Comparison of ENCODE assay signal across 31 cellular contexts in the genomic region with DNA sequence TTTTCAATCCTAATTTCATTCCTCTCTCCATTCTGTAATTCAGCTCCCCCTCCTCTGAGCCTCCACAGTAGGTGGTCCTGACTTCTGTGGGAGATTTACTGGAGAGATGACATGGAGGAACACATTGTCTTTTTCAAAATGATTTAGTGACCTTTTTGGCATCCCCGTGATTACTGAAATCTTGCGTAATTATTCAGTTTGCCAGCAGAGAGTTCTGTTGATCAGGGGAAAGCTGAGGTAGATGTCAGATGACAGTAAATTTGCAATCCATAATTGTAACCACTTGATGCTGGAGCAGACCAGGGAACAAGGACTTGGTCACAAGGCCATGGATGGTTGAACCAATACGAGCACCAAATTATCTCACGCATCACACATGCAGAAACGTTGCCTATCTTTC.
"Had no signal": no experiment of that assay in that cellular context is flagged by ENCODE, and none has a peak within 500 bp of the region (broad histone marks: within the 10 kb centered on the region; RNA-seq: fewer than 3 reads in every experiment).

No MANE protein-coding gene starts in this region.

- H3K4me3 Mint-ChIP-seq: activated CD4-positive, alpha-beta T cell treated with anti-CD3 and anti-CD28 coated beads for 36 hours; activated CD4-positive, alpha-beta T cell treated with anti-CD3 and anti-CD28 coated beads, Interleukin-2, amount 10 ng/mL, durations not matched to agents 7 days and 5 days; activated CD8-positive, alpha-beta T cell treated with anti-CD3 and anti-CD28 coated beads, Interleukin-2, amount 10 ng/mL, durations not matched to agents 7 days and 5 days; activated naive CD4-positive, alpha-beta T cell treated with anti-CD3 and anti-CD28 coated beads, Interleukin-2, amount 50 U/mL, for 24 hours; activated naive CD8-positive, alpha-beta T cell treated with anti-CD3 and anti-CD28 coated beads, Interleukin-2, amount 10 ng/mL, durations not matched to agents 7 days and 5 days; activated T-cell treated with anti-CD3 and anti-CD28 coated beads, Interleukin-2, amount 50 U/mL, for 24 hours; WTC11 had no signal

- DNase-seq: activated CD4-positive, alpha-beta T cell treated with anti-CD3 and anti-CD28 coated beads for 36 hours; activated CD4-positive, alpha-beta T cell treated with anti-CD3 and anti-CD28 coated beads, Interleukin-2, amount 10 ng/mL, durations not matched to agents 7 days and 5 days; activated CD4-positive, alpha-beta T cell treated with anti-CD3 and anti-CD28 coated beads, Interleukin-2, amount 50 U/mL, for 48 hours; activated CD8-positive, alpha-beta T cell treated with anti-CD3 and anti-CD28 coated beads, Interleukin-2, amount 10 ng/mL, durations not matched to agents 7 days and 5 days; activated gamma-delta T cell; activated naive CD4-positive, alpha-beta T cell treated with Interleukin-2 at 50 U/mL for 16 hours; activated naive CD8-positive, alpha-beta T cell treated with anti-CD3 and anti-CD28 coated beads, Interleukin-2, amount 10 ng/mL, durations not matched to agents 7 days and 5 days; activated T-cell treated with anti-CD3 and anti-CD28 coated beads, Interleukin-2, amount 50 U/mL, for 24 hours; amygdala; NCI-H1092 treated with DMSO at 0.1 percent for 48 hours; NCI-H1417; NCI-H146; NCI-H187; NCI-H2029 treated with DMSO at 0.1 percent for 48 hours; NCI-H2107; NCI-H2171; NCI-H510A; NCI-H526; NCI-H748 treated with DMSO at 0.1 percent for 48 hours; NK-92 treated with Interleukin-12 subunit alpha and Interleukin-12 subunit beta, amount 100 ng/mL, for 24 hours; SHP77; SJCRH30; T1000 had no signal

- H3K27me3 Mint-ChIP-seq: activated CD4-positive, alpha-beta T cell treated with anti-CD3 and anti-CD28 coated beads for 36 hours; activated CD4-positive, alpha-beta T cell treated with anti-CD3 and anti-CD28 coated beads, Interleukin-2, amount 10 ng/mL, durations not matched to agents 7 days and 5 days; activated naive CD4-positive, alpha-beta T cell treated with anti-CD3 and anti-CD28 coated beads, Interleukin-2, amount 50 U/mL, for 24 hours; activated naive CD8-positive, alpha-beta T cell treated with anti-CD3 and anti-CD28 coated beads, Interleukin-2, amount 10 ng/mL, durations not matched to agents 7 days and 5 days had no signal

- H3K9me3 ChIP-seq: ascending aorta, breast epithelium, SJCRH30 had no signal

- H3K27ac Mint-ChIP-seq: activated CD4-positive, alpha-beta T cell treated with anti-CD3 and anti-CD28 coated beads for 36 hours; activated CD4-positive, alpha-beta T cell treated with anti-CD3 and anti-CD28 coated beads, Interleukin-2, amount 10 ng/mL, durations not matched to agents 7 days and 5 days; activated CD8-positive, alpha-beta T cell treated with anti-CD3 and anti-CD28 coated beads, Interleukin-2, amount 10 ng/mL, durations not matched to agents 7 days and 5 days; activated naive CD4-positive, alpha-beta T cell treated with anti-CD3 and anti-CD28 coated beads, Interleukin-2, amount 50 U/mL, for 24 hours; activated naive CD8-positive, alpha-beta T cell treated with anti-CD3 and anti-CD28 coated beads, Interleukin-2, amount 10 ng/mL, durations not matched to agents 7 days and 5 days; activated T-cell treated with anti-CD3 and anti-CD28 coated beads, Interleukin-2, amount 50 U/mL, for 24 hours; activated T-helper 2 cell treated with anti-CD3 and anti-CD28 coated beads, Interferon-gamma antibody, Interleukin-2, Interleukin-4, amounts not matched to agents 10 μg/mL and 5 μg/mL and 100 μg/mL, durations not matched to agents 14 hours and 24 hours and 36 hours; WTC11 had no signal

- H3K4me1 ChIP-seq: ascending aorta, breast epithelium, SJCRH30 had no signal

- H3K9me3 Mint-ChIP-seq: activated CD4-positive, alpha-beta T cell treated with anti-CD3 and anti-CD28 coated beads, Interleukin-2, amount 10 ng/mL, durations not matched to agents 7 days and 5 days; activated naive CD4-positive, alpha-beta T cell treated with anti-CD3 and anti-CD28 coated beads, Interleukin-2, amount 50 U/mL, for 24 hours; activated naive CD8-positive, alpha-beta T cell treated with anti-CD3 and anti-CD28 coated beads, Interleukin-2, amount 10 ng/mL, durations not matched to agents 7 days and 5 days; activated T-cell treated with anti-CD3 and anti-CD28 coated beads, Interleukin-2, amount 50 U/mL, for 24 hours; activated T-helper 2 cell treated with anti-CD3 and anti-CD28 coated beads, Interferon-gamma antibody, Interleukin-2, Interleukin-4, amounts not matched to agents 10 μg/mL and 5 μg/mL and 100 μg/mL, durations not matched to agents 14 hours and 24 hours and 36 hours; WTC11 had no signal

- H3K36me3 ChIP-seq: ascending aorta, breast epithelium, SJCRH30 had no signal

- H3K36me3 Mint-ChIP-seq: activated naive CD8-positive, alpha-beta T cell treated with anti-CD3 and anti-CD28 coated beads, Interleukin-2, amount 10 ng/mL, durations not matched to agents 7 days and 5 days; WTC11 had no signal

- ATAC-seq: activated CD4-positive, alpha-beta T cell treated with anti-CD3 and anti-CD28 coated beads for 36 hours; activated CD4-positive, CD25-positive, alpha-beta regulatory T cell treated with anti-CD3 and anti-CD28 coated beads, Interleukin-2, amount 50 U/mL, for 24 hours; activated CD8-positive, alpha-beta T cell treated with anti-CD3 and anti-CD28 coated beads, Interleukin-2, amount 10 ng/mL, durations not matched to agents 7 days and 5 days; Panc1; WTC11 had no signal

- H3K27ac ChIP-seq: ascending aorta, breast epithelium, SJCRH30, SK-N-MC had no signal

- H3K4me1 Mint-ChIP-seq: activated CD4-positive, alpha-beta T cell treated with anti-CD3 and anti-CD28 coated beads for 36 hours; activated CD4-positive, alpha-beta T cell treated with anti-CD3 and anti-CD28 coated beads, Interleukin-2, amount 10 ng/mL, durations not matched to agents 7 days and 5 days; activated naive CD8-positive, alpha-beta T cell treated with anti-CD3 and anti-CD28 coated beads, Interleukin-2, amount 10 ng/mL, durations not matched to agents 7 days and 5 days; WTC11 had no signal

- H3K4me3 ChIP-seq: ascending aorta, breast epithelium, SJCRH30, SK-N-MC had no signal

- H3K27me3 ChIP-seq: ascending aorta, breast epithelium had no signal
